1 cellular context compared by ENCODE assay signal in the genomic region with DNA sequence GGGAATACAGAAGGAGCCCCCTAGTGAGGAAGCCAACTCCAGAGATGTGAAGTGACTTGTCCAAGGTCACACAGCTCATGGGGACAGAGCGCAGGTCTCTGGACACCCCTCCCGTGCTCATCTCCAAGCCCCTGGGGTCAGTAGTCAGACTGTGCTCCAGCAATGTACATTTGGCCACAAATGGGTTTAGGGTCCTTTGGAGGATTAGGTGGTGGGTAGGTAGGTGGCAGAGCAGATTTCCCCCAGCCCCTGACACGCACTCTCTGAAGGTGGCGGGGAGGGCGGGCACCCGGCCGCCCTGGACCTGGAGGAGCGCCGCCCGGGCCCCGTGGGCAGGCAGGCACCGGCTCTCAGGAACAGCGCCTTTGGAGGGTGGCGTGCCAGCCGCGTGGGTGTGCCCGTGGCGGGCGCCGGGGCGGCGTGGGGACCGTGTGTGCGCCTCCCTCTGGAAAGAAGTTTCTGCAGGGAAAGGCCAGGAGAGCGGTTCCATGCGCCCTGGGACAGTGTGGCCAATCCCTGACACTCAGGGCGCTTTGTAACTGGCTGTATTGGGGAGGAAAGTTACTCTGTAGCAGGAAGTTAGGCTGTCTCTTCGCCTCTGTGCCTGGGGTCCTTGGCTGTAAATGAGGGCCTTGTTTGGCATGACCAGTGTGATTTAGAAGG.
TF ChIP-seq lines count a peak whose summit lies in the region.

No MANE protein-coding gene starts in this region.

TF ChIP-seq in SK-N-SH treated with all-trans-retinoic acid at 6 μM for 48 hours, 23 proteins besides CTCF, POLR2A, EP300 and RAD21 (continued from another document):
- TF ChIP-seq, protein P1, sequence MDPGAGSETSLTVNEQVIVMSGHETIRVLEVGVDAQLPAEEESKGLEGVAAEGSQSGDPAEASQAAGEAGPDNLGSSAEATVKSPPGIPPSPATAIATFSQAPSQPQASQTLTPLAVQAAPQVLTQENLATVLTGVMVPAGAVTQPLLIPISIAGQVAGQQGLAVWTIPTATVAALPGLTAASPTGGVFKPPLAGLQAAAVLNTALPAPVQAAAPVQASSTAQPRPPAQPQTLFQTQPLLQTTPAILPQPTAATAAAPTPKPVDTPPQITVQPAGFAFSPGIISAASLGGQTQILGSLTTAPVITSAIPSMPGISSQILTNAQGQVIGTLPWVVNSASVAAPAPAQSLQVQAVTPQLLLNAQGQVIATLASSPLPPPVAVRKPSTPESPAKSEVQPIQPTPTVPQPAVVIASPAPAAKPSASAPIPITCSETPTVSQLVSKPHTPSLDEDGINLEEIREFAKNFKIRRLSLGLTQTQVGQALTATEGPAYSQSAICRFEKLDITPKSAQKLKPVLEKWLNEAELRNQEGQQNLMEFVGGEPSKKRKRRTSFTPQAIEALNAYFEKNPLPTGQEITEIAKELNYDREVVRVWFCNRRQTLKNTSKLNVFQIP (CRISPR knock-in tag; IDR thresholded peaks at IDR 0.05; ENCODE audit: borderline replicate concordance, low read depth): no peak
- no peak for TF ChIP-seq ZNF70 (CRISPR knock-in tag; IDR thresholded peaks at IDR 0.05)
TF ChIP-seq in SK-N-SH treated with all-trans-retinoic acid at 6 μM for 48 hours: peak in this region for 0.
